17 cellular contexts compared by ENCODE assay signal in genomic region chr1:212479188-212479587, GRCh38. TPM values are rescaled to one million over a fixed set of nuclear protein-coding genes. Genes with fewer than 3 reads are reported as not detected.
DNase-seq lines count a peak whose midpoint lies in the region; ATAC-seq, FAIRE-seq and TF ChIP-seq lines count a peak whose summit lies in the region.
"Had no signal": no experiment of that assay in that cellular context is flagged by ENCODE, and none has a peak within 500 bp of the region (broad histone marks: within the 10 kb centered on the region; RNA-seq: fewer than 3 reads in every experiment).

No MANE protein-coding gene starts in this region.

- TF ChIP-seq POLR2A in endothelial cell of umbilical vein (IDR thresholded peaks at IDR 0.05; ENCODE audit: low read depth, low read length) = no peak

- H3K9ac ChIP-seq in endothelial cell of umbilical vein (replicated peaks; ENCODE audit: extremely low read depth, insufficient read depth, low read length) (no peak overlapping the region), H9 (ENCODE audit: extremely low read depth, insufficient read length, low read length) (no peak overlapping the region)

- H4K8ac ChIP-seq in H9 (replicated peaks; ENCODE audit: insufficient read length, low read depth, low read length) = no peak overlapping the region

- no peak overlapping the region for H4K91ac ChIP-seq in H9 (ENCODE audit: insufficient read length, low read depth, low read length)

- H2BK20ac ChIP-seq in H9 (ENCODE audit: low read depth, low read length, poor library complexity, severe bottlenecking) = no peak overlapping the region

- no peak for TF ChIP-seq CTCF in HEK293 (tag by site-specific recombination; IDR thresholded peaks at IDR 0.05)
- TF ChIP-seq CTCF in endothelial cell of umbilical vein (IDR thresholded peaks at IDR 0.05; ENCODE audit: extremely low read depth in 1 of 2, insufficient read depth in 1 of 2, low read depth in 1 of 2, low read length in 2 of 2) = no peak
- no peak for TF ChIP-seq CTCF in progenitor cell of endocrine pancreas (IDR thresholded peaks at IDR 0.05; ENCODE audit: unreplicated experiment)
- no peak for TF ChIP-seq CTCF in lower lobe of right lung (IDR thresholded peaks at IDR 0.05)
- TF ChIP-seq CTCF in H9 (conservative IDR thresholded peaks at IDR 0.05) = no peak

- H2AK5ac ChIP-seq in H9 (ENCODE audit: insufficient read length, low read length) = no peak overlapping the region

- DNase-seq in CD1c-positive myeloid dendritic cell (ENCODE audit: extremely low spot score) (peak; percentile 47), endothelial cell of umbilical vein (ENCODE audit: low read depth, low spot score) (peak; percentile 32), progenitor cell of endocrine pancreas (ENCODE audit: low spot score, unreplicated experiment) (no peak), lower lobe of right lung (no peak), H9 (no peak), epidermal melanocyte (ENCODE audit: insufficient read length, low spot score) (no peak)
- DNase-seq: DMS79 treated with DMSO at 0.1 percent for 48 hours, MV-4-11, NCI-H1436, NCI-H2081 treated with DMSO at 0.1 percent for 48 hours, NCI-H510A, NCI-H82, PC-9 had no signal

- H3T11ph ChIP-seq in H9 (ENCODE audit: low read length) = no peak overlapping the region

- no peaks in the 10 kb centered on the region for H3K9me3 Mint-ChIP-seq in progenitor cell of endocrine pancreas (ENCODE audit: low read depth)
- H3K9me3 Mint-ChIP-seq in H9 = no peaks in the 10 kb centered on the region
- H3K9me3 Mint-ChIP-seq: CD8-positive, alpha-beta memory T cell had no signal

- H3K56ac ChIP-seq in H9 (ENCODE audit: insufficient read length, low read depth, low read length) = no peak overlapping the region

- no peak overlapping the region for H3K4me3 ChIP-seq in HEK293 (ENCODE audit: low read depth, low read length)
- no peak overlapping the region for H3K4me3 ChIP-seq in endothelial cell of umbilical vein (replicated peaks in 1 of 3; ENCODE audit: insufficient read depth in 1 of 3, low read depth in 1 of 3, low read length in 3 of 3)
- no peak overlapping the region for H3K4me3 ChIP-seq in lower lobe of right lung
- H3K4me3 ChIP-seq: PC-9 had no signal

- H3K27ac Mint-ChIP-seq in progenitor cell of endocrine pancreas (peak overlapping the region; percentile 55), H9 (no peak overlapping the region)
- H3K27ac Mint-ChIP-seq: B cell had no signal

- no peaks in the 10 kb centered on the region for H3K9me3 ChIP-seq in HEK293 (ENCODE audit: control insufficient read depth, insufficient read depth, low read depth, low read length)
- no peaks in the 10 kb centered on the region for H3K9me3 ChIP-seq in endothelial cell of umbilical vein (replicated peaks; ENCODE audit: control insufficient read depth, insufficient read depth, low read length)
- no peaks in the 10 kb centered on the region for H3K9me3 ChIP-seq in lower lobe of right lung
- no peaks in the 10 kb centered on the region for H3K9me3 ChIP-seq in H9 (ENCODE audit: control insufficient read depth, low read depth, low read length)

- dilution Hi-C loops in endothelial cell of umbilical vein (cut with MboI; ENCODE audit: extremely low pct_ligation_motif_present, low sequenced_read_pairs) = no loop called here

- no peak overlapping the region for H3K27ac ChIP-seq in HEK293 (ENCODE audit: extremely low read depth, low read depth, low read length)
- no peak overlapping the region for H3K27ac ChIP-seq in endothelial cell of umbilical vein (ENCODE audit: insufficient read depth, low read depth, low read length)
- H3K27ac ChIP-seq in lower lobe of right lung = no peak overlapping the region
- no peak overlapping the region for H3K27ac ChIP-seq in H9 (ENCODE audit: insufficient read length, low read depth, low read length)
- H3K27ac ChIP-seq: PC-9 had no signal

- H3K14ac ChIP-seq in H9 (ENCODE audit: insufficient read depth, low read length) = no peak overlapping the region

- no peak overlapping the region for H2BK120ac ChIP-seq in H9 (ENCODE audit: low read depth, low read length, poor library complexity, severe bottlenecking)

- CTCF ChIA-PET in HEK293 (lab: Yijun Ruan, JAX) = interaction anchor here (0.6 to 4.3 kb wide), 12 partner anchors 10 to 516 kb away, joined by 3 to 34 read pairs (median 5); no protein-coding TSS in a partner anchor
- CTCF ChIA-PET in endothelial cell of umbilical vein (lab: Charles Lee) = interaction anchor here (0.8 to 4.8 kb wide), 12 partner anchors 19 to 798 kb away, joined by 3 to 71 read pairs (median 21); partner anchors contain the start of gene ATF3

- no peak overlapping the region for H2BK15ac ChIP-seq in H9 (ENCODE audit: low read depth, low read length)

- H3K4me2 ChIP-seq in endothelial cell of umbilical vein (ENCODE audit: insufficient read depth, low read length) (no peak overlapping the region), H9 (ENCODE audit: insufficient read depth, insufficient read length, low read length) (no peak overlapping the region)
- H3K4me2 ChIP-seq: PC-9 had no signal

- no peaks in the 10 kb centered on the region for H3K36me3 Mint-ChIP-seq in progenitor cell of endocrine pancreas (ENCODE audit: insufficient read depth)
- H3K36me3 Mint-ChIP-seq in H9 (ENCODE audit: insufficient read depth in 1 of 3, low read depth in 3 of 3) = no peaks in the 10 kb centered on the region
- H3K36me3 Mint-ChIP-seq: CD8-positive, alpha-beta memory T cell had no signal

- H2AFZ ChIP-seq in endothelial cell of umbilical vein (ENCODE audit: low read depth, low read length) = no peak overlapping the region
- H2AFZ ChIP-seq in H9 (ENCODE audit: low read length) = no peak overlapping the region
- H2AFZ ChIP-seq: PC-9 had no signal

- no peak overlapping the region for H3K4ac ChIP-seq in H9 (ENCODE audit: low read depth, low read length)

- H3K4me1 Mint-ChIP-seq in progenitor cell of endocrine pancreas (ENCODE audit: low read depth) (no peaks in the 10 kb centered on the region), H9 (peaks cover 12 to 14% of the 10 kb centered on the region in 2 experiments)

- H3K9me1 ChIP-seq in endothelial cell of umbilical vein (replicated peaks; ENCODE audit: control insufficient read depth, extremely low read depth, insufficient read depth, low read length) = no peaks in the 10 kb centered on the region

- intact Hi-C loops in endothelial cell of umbilical vein (cut with micrococcal nuclease) = no loop called here
- intact Hi-C loops in lower lobe of right lung (cut with DNase I) = no loop called here

- FAIRE-seq in endothelial cell of umbilical vein (lab: Jason Lieb, UNC) = no peak
- FAIRE-seq: D721Med had no signal

- no CpG with 5 or more reads among the region's 7 CpGs for WGBS in H9 (ENCODE audit: extremely low coverage, insufficient read length, low lambda C conversion rate)

- BruUV-seq in endothelial cell of umbilical vein (replicated peaks; lab: Mats Ljungman, UMichigan) = no TSS peak

- no peak overlapping the region for H2BK12ac ChIP-seq in H9 (ENCODE audit: insufficient read length, low read depth, low read length)

- H3K23me2 ChIP-seq in H9 (ENCODE audit: insufficient read length, low read depth, low read length, poor library complexity, severe bottlenecking) = no peaks in the 10 kb centered on the region

- H4K20me1 ChIP-seq in endothelial cell of umbilical vein (replicated peaks; ENCODE audit: control insufficient read depth, extremely low read depth, insufficient read depth, low read length) (no peaks in the 10 kb centered on the region), H9 (ENCODE audit: control insufficient read depth, insufficient read depth, insufficient read length) (no peaks in the 10 kb centered on the region)

- H2BK5ac ChIP-seq in H9 (ENCODE audit: insufficient read length, low read length) = no peak overlapping the region

- ATAC-seq in lower lobe of right lung = no peak

- no peaks in the 10 kb centered on the region for H3K4me1 ChIP-seq in HEK293 (ENCODE audit: control insufficient read depth, insufficient read depth, low read length)
- peaks cover 13% of the 10 kb centered on the region for H3K4me1 ChIP-seq in endothelial cell of umbilical vein (ENCODE audit: control insufficient read depth, extremely low read depth, insufficient read depth, low read length)
- peaks cover 17% of the 10 kb centered on the region for H3K4me1 ChIP-seq in lower lobe of right lung
- no peaks in the 10 kb centered on the region for H3K4me1 ChIP-seq in H9 (ENCODE audit: insufficient read depth, low read length)

- H3K79me2 ChIP-seq in endothelial cell of umbilical vein (ENCODE audit: control insufficient read depth, insufficient read depth, low read length) (no peaks in the 10 kb centered on the region), H9 (ENCODE audit: insufficient read depth, low read length) (no peaks in the 10 kb centered on the region)

- H3K79me1 ChIP-seq in H9 (ENCODE audit: insufficient read depth, low read depth, low read length, poor library complexity, severe bottlenecking) = no peaks in the 10 kb centered on the region

- POLR2A ChIA-PET in HEK293 (lab: Yijun Ruan, JAX) (interaction anchor here (6.6 kb wide), 1 partner anchor 130 kb away, joined by 67 read pairs; the partner anchor contains the start of gene ATF3), endothelial cell of umbilical vein (lab: Charles Lee) (interaction anchor here (4.8 kb wide), 1 partner anchor 129 kb away, joined by 42 read pairs; the partner anchor contains the start of gene ATF3)

- H3K4me3 Mint-ChIP-seq in progenitor cell of endocrine pancreas (ENCODE audit: low read depth) (no peak overlapping the region), H9 (no peak overlapping the region)
- H3K4me3 Mint-ChIP-seq: B cell had no signal

- H3K27me3 ChIP-seq in endothelial cell of umbilical vein (ENCODE audit: control insufficient read depth in 2 of 2, insufficient read depth in 2 of 2, low read length in 2 of 2) (peaks cover 0 to 4% of the 10 kb centered on the region in 2 experiments), lower lobe of right lung (ENCODE audit: low read depth) (peaks cover 6% of the 10 kb centered on the region), H9 (ENCODE audit: insufficient read depth, low read length) (no peaks in the 10 kb centered on the region)

- H3K23ac ChIP-seq in H9 (ENCODE audit: insufficient read length, low read depth, low read length) = no peak overlapping the region

- no peaks in the 10 kb centered on the region for H3K36me3 ChIP-seq in HEK293 (ENCODE audit: control insufficient read depth in 2 of 2, insufficient read depth in 1 of 2, low read length in 2 of 2)
- no peaks in the 10 kb centered on the region for H3K36me3 ChIP-seq in endothelial cell of umbilical vein (ENCODE audit: control insufficient read depth in 2 of 2, extremely low read depth in 1 of 2, insufficient read depth in 2 of 2, low read length in 2 of 2)
- H3K36me3 ChIP-seq in lower lobe of right lung = no peaks in the 10 kb centered on the region

- H4K5ac ChIP-seq in H9 (ENCODE audit: insufficient read length, low read depth, low read length) = no peak overlapping the region

- H3K27me3 Mint-ChIP-seq in progenitor cell of endocrine pancreas (peaks cover 11% of the 10 kb centered on the region), H9 (ENCODE audit: low read depth) (no peaks in the 10 kb centered on the region; the same call in none of the 2 replicates)

- no peak overlapping the region for H3K18ac ChIP-seq in H9 (ENCODE audit: insufficient read length, low read depth, low read length)

RNA-seq across cellular contexts. Expression of gene NENF, which starts 46.5 kb away (rescaled TPM):
- total RNA-seq in endothelial cell of umbilical vein = 20.5 and 23.0 TPM in 2 replicates
- polyA plus RNA-seq in endothelial cell of umbilical vein = 19.8 and 21.6 TPM in 2 replicates
- polyA plus RNA-seq in endothelial cell of umbilical vein (2011; cell fraction: cytosol; rRNA removed) = 20.8 and 21.8 TPM in 2 replicates
- polyA plus RNA-seq in endothelial cell of umbilical vein (2011; cell fraction: nucleus; rRNA removed) = 5.4 and 5.9 TPM in 2 replicates
- polyA plus RNA-seq in endothelial cell of umbilical vein (2012) = 22.0 and 28.3 TPM in 2 replicates
- 8.3 and 9.5 TPM in 2 replicates for polyA minus RNA-seq in endothelial cell of umbilical vein
- 13.5 TPM for polyA minus RNA-seq in endothelial cell of umbilical vein (2011; cell fraction: cytosol; rRNA and poly(A)+ RNA removed)
- polyA minus RNA-seq in endothelial cell of umbilical vein (2011; cell fraction: nucleus; rRNA and poly(A)+ RNA removed) = 0.82 and 1.1 TPM in 2 replicates
- 26.6 and 30.2 TPM in 2 replicates for total RNA-seq in progenitor cell of endocrine pancreas
- 42.3 TPM for total RNA-seq in lower lobe of right lung
- total RNA-seq in H9 (2021) = 28.3 and 28.4 TPM in 2 replicates

Comparison
In these comparisons a context has a peak if more than half of its experiments do, and no peak if none do; other contexts are left out.
1. DNase-seq: peak in CD1c-positive myeloid dendritic cell (single experiment) and endothelial cell of umbilical vein (single experiment); none in progenitor cell of endocrine pancreas (single experiment), lower lobe of right lung (single experiment), H9 (single experiment) and epidermal melanocyte (single experiment).